ENCODE assay signal across 8 cellular contexts in the genomic region with DNA sequence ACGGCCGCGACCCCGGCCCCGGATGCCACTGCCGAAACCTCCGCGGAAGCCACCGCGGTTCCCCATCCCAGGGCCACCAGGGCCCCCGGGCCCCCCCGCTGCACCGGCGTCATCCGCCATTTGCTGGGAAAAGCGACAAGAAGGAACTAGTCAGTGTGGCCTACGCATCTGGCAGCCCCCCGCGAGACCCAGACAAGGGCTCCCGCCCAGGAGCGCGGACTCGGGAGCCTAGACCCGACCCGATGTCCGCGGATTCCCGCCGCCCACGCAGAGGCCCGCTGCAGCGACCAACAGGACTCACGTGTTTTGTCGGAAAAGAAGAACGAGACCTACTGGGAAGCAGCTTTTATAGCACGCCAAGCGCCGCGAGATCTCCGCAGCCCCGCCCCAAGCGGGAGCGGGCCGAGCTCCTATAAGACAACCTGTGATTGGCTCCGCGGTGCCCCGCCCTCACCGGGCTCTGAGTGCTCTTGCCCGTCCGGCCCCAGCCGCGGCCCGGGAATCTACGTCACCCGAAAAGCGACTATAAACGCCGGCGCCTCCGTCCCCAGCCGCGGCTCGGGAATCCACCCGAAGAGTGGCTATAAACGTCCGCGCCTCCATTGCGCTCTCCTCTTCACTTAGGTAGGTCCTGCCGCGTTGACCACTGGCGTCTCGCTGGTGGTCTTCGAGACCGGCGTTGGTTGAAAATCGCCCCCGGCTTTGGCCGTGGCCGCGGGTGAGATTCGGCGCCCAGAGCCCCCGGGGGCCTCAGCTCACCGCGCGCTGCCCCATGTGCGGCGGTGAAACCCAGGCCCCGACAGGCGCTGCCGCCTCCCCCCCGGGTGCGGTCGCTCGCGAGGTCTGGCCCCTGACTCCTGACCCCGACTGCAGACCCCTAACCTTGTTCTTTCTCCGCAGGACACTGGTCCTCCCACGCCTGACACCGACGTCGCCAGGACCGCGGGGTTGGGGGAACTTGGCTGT. TPM values are rescaled to one million over a fixed set of nuclear protein-coding genes. Genes with fewer than 3 reads are reported as not detected.
DNase-seq lines count a peak whose midpoint lies in the region; ATAC-seq and TF ChIP-seq lines count a peak whose summit lies in the region.

RPS2 (minus strand) TSS at position 321 of the 966 bp plus-strand sequence; CDS start at position 120, 201 bp downstream.

- H3K27me3 ChIP-seq in SU-DHL-6 (ENCODE audit: low read length) (no peaks in the 10 kb centered on the region), ovary (no peaks in the 10 kb centered on the region), thyroid gland (no peaks in the 10 kb centered on the region)

- 0 to 2% (median 1%) methylated on average over 76 to 104 of the region's 104 CpGs for WGBS in ovary, 3 donors
- WGBS in thyroid gland, 2 donors: 0 to 2% methylated on average over 23 to 35 of the region's 104 CpGs

- H3K79me2 ChIP-seq in SU-DHL-6 (ENCODE audit: insufficient read depth, low read length): peaks cover 35% of the 10 kb centered on the region

- H3K9me3 ChIP-seq in SU-DHL-6 (ENCODE audit: insufficient read depth, low read length) (no peaks in the 10 kb centered on the region), ovary (no peaks in the 10 kb centered on the region), thyroid gland (no peaks in the 10 kb centered on the region)

- peak; percentile 89 for ATAC-seq in HG02678 (IDR thresholded peaks at IDR 0.05; ENCODE audit: unreplicated experiment)
- ATAC-seq in activated naive CD8-positive, alpha-beta T cell treated with anti-CD3 and anti-CD28 coated beads, Interleukin-2, amount 10 ng/mL, durations not matched to agents 7 days and 5 days (ENCODE audit: low read depth): peak; percentile 90

- peak within 1 kb of the TSS; percentile 13 for H2AFZ ChIP-seq in SU-DHL-6 (ENCODE audit: low read depth, low read length, severe bottlenecking)

- H3F3A ChIP-seq in SU-DHL-6 (ENCODE audit: insufficient read depth): peaks cover 43% of the 10 kb centered on the region

- H3K4me2 ChIP-seq in SU-DHL-6 (ENCODE audit: low read depth, low read length, poor library complexity, severe bottlenecking): peak within 1 kb of the TSS; percentile 78

- H3K36me3 Mint-ChIP-seq in activated naive CD8-positive, alpha-beta T cell treated with anti-CD3 and anti-CD28 coated beads, Interleukin-2, amount 10 ng/mL, durations not matched to agents 7 days and 5 days: peaks cover 22% of the 10 kb centered on the region
- no peaks in the 10 kb centered on the region for H3K36me3 Mint-ChIP-seq in glutamatergic neuron (ENCODE audit: unreplicated experiment)

- intact Hi-C loops in ovary (cut with DNase I): loop anchor here in 1 of 4 donors (10.0 kb wide), 1 partner anchor 1330 kb away; the partner anchor contains the start of genes METTL26 and WFIKKN1
- intact Hi-C loops in thyroid gland (cut with DNase I): no loop called here

- TF ChIP-seq EP300 in ovary (IDR thresholded peaks at IDR 0.05): peak; percentile 75

- H4K20me1 ChIP-seq in SU-DHL-6 (ENCODE audit: low read depth, low read length): no peaks in the 10 kb centered on the region

- peak; percentile 98 for TF ChIP-seq POLR2A in ovary (IDR thresholded peaks at IDR 0.05)
- peak; percentile 6 to 88 for TF ChIP-seq POLR2A in thyroid gland (IDR thresholded peaks at IDR 0.05)

- peak within 1 kb of the TSS; percentile 75 for H3K4me3 ChIP-seq in SU-DHL-6 (ENCODE audit: insufficient read depth, low read length, poor library complexity, severe bottlenecking)
- H3K4me3 ChIP-seq in ovary: peak within 1 kb of the TSS; percentile 92
- H3K4me3 ChIP-seq in thyroid gland (replicated peaks in 1 of 3): peak within 1 kb of the TSS; percentile 78 to 84 (median 80)

- peak within 1 kb of the TSS; percentile 96 for H3K27ac Mint-ChIP-seq in activated naive CD8-positive, alpha-beta T cell treated with anti-CD3 and anti-CD28 coated beads, Interleukin-2, amount 10 ng/mL, durations not matched to agents 7 days and 5 days
- H3K27ac Mint-ChIP-seq in glutamatergic neuron (ENCODE audit: unreplicated experiment): peak within 1 kb of the TSS; percentile 98

- H3K9ac ChIP-seq in SU-DHL-6 (ENCODE audit: low read length): peak within 1 kb of the TSS; percentile 98

- no peaks in the 10 kb centered on the region for H3K9me3 Mint-ChIP-seq in activated naive CD8-positive, alpha-beta T cell treated with anti-CD3 and anti-CD28 coated beads, Interleukin-2, amount 10 ng/mL, durations not matched to agents 7 days and 5 days
- H3K9me3 Mint-ChIP-seq in glutamatergic neuron (ENCODE audit: unreplicated experiment): peaks cover 19% of the 10 kb centered on the region

- H3K4me1 Mint-ChIP-seq in activated naive CD8-positive, alpha-beta T cell treated with anti-CD3 and anti-CD28 coated beads, Interleukin-2, amount 10 ng/mL, durations not matched to agents 7 days and 5 days: peaks cover 42% of the 10 kb centered on the region
- peaks cover 18% of the 10 kb centered on the region for H3K4me1 Mint-ChIP-seq in glutamatergic neuron (ENCODE audit: low read depth, unreplicated experiment)

- POLR2A ChIA-PET in activated naive CD8-positive, alpha-beta T cell treated with anti-CD3 and anti-CD28 coated beads, Interleukin-2, amount 10 ng/mL, durations not matched to agents 7 days and 5 days (lab: Charles Lee): interaction anchor here (0.5 to 3.6 kb wide), 37 partner anchors 8 to 1372 kb away, joined by 3 to 50 read pairs (median 5); partner anchors contain the start of genes E4F1, ECI1, GFER and IFT140

- peak within 1 kb of the TSS; percentile 88 for H3K27ac ChIP-seq in SU-DHL-6 (ENCODE audit: low read depth, low read length)
- peak within 1 kb of the TSS; percentile 87 to 89 for H3K27ac ChIP-seq in ovary
- H3K27ac ChIP-seq in thyroid gland: peak within 1 kb of the TSS; percentile 91 to 94 (median 93)

- H3K4me3 Mint-ChIP-seq in activated naive CD8-positive, alpha-beta T cell treated with anti-CD3 and anti-CD28 coated beads, Interleukin-2, amount 10 ng/mL, durations not matched to agents 7 days and 5 days: peak within 1 kb of the TSS; percentile 96
- peak within 1 kb of the TSS; percentile 95 for H3K4me3 Mint-ChIP-seq in glutamatergic neuron (ENCODE audit: unreplicated experiment)

- no peaks in the 10 kb centered on the region for H3K27me3 Mint-ChIP-seq in activated naive CD8-positive, alpha-beta T cell treated with anti-CD3 and anti-CD28 coated beads, Interleukin-2, amount 10 ng/mL, durations not matched to agents 7 days and 5 days
- H3K27me3 Mint-ChIP-seq in glutamatergic neuron (ENCODE audit: unreplicated experiment): peaks cover 11% of the 10 kb centered on the region

- peaks cover 15% of the 10 kb centered on the region for H3K36me3 ChIP-seq in SU-DHL-6 (ENCODE audit: low read length)
- no peaks in the 10 kb centered on the region for H3K36me3 ChIP-seq in ovary
- peaks cover 6 to 15% of the 10 kb centered on the region in 2 donors for H3K36me3 ChIP-seq in thyroid gland

- H3K9me2 ChIP-seq in SU-DHL-6 (replicated peaks; ENCODE audit: insufficient read depth, low read length): no peaks in the 10 kb centered on the region

- DNase-seq in GM10266 (ENCODE audit: extremely low spot score) (peak; percentile 100), NCI-H128 (lab: John Stamatoyannopoulos, UW; ENCODE audit: unreplicated experiment) (peak; percentile 90), glutamatergic neuron (peak; percentile 98), ovary (peak; percentile 99 to 100 (median 99)), thyroid gland (peak; percentile 98 to 100)
- peak; percentile 99 for DNase-seq in activated naive CD8-positive, alpha-beta T cell treated with anti-CD3 and anti-CD28 coated beads, Interleukin-2, amount 10 ng/mL, durations not matched to agents 7 days and 5 days

- H3K4me1 ChIP-seq in ovary (ENCODE audit: insufficient read depth): peaks cover 12% of the 10 kb centered on the region
- H3K4me1 ChIP-seq in thyroid gland: peaks cover 19 to 28% of the 10 kb centered on the region in 2 donors

- TF ChIP-seq CTCF in GM10266 (IDR thresholded peaks at IDR 0.05; ENCODE audit: control insufficient read depth, insufficient read depth, low read depth, missing control alignments) (no peak), SU-DHL-6 (IDR thresholded peaks at IDR 0.05; ENCODE audit: insufficient read depth, low read length, poor library complexity, severe bottlenecking) (no peak), glutamatergic neuron (IDR thresholded peaks at IDR 0.05; ENCODE audit: partially characterized antibody, unreplicated experiment) (no peak), ovary (IDR thresholded peaks at IDR 0.05) (peak in 2 of 3 donors; percentile 23 to 39), thyroid gland (IDR thresholded peaks at IDR 0.05) (no peak)

RNA-seq across cellular contexts. Expression of gene RPS2, which starts in this region (rescaled TPM):
- total RNA-seq in activated naive CD8-positive, alpha-beta T cell treated with anti-CD3 and anti-CD28 coated beads, Interleukin-2, amount 10 ng/mL, durations not matched to agents 7 days and 5 days: 1,000 to 10,000 TPM; 2,404 to 2,409 TPM
- total RNA-seq in glutamatergic neuron (ENCODE audit: unreplicated experiment): 1,772 TPM
- total RNA-seq in ovary: 1,000 to 10,000 TPM; 2,694 to 4,021 (median 3,788) TPM
- 1,000 to 10,000 TPM; 1,606 to 4,743 TPM for polyA plus RNA-seq in ovary
- total RNA-seq in thyroid gland: 1,000 to 10,000 TPM in 3 of 4 donors, 100 to 1,000 TPM in 1; 976 to 2,244 (median 1,167) TPM

Comparison
In these comparisons a context has a peak if more than half of its experiments do, and no peak if none do; other contexts are left out.
1. Peak in every context shown above with its lines: DNase-seq, ATAC-seq, H3K4me3 ChIP-seq and H3K27ac ChIP-seq.
2. CTCF ChIP-seq: peak in ovary (2 of 3); none in GM10266 (single experiment), SU-DHL-6 (single experiment), glutamatergic neuron (single experiment) and thyroid gland (0 of 6).